Comparison of ENCODE assay signal across 27 cellular contexts in the genomic region with DNA sequence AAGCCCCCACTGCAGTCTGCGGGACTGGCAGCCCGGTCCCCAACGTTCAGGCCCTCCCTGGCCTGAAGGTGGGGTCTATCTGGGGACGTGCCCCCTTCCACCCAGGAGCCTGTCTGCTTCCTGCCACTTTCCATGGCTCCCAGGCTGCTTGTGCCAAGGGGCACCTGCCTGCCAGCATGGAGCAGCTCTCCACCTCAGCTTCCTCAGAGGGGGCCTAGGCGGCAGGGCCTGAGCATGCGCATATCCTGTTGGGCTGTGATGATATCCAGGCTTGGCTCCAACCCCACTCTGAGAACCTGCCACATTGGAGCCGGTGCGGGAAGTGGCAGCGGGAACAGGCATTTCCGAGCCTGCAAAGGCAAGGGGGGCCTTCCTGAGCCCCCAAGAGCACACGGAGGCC. TPM values are rescaled to one million over a fixed set of nuclear protein-coding genes. Genes with fewer than 3 reads are reported as not detected.
DNase-seq lines count a peak whose midpoint lies in the region; ATAC-seq and TF ChIP-seq lines count a peak whose summit lies in the region.
"Had no signal": no experiment of that assay in that cellular context is flagged by ENCODE, and none has a peak within 500 bp of the region (broad histone marks: within the 10 kb centered on the region; RNA-seq: fewer than 3 reads in every experiment).

No MANE protein-coding gene starts in this region.

- peaks cover 12% of the 10 kb centered on the region for H3K4me1 ChIP-seq in mesendoderm (ENCODE audit: control insufficient read depth, low read depth, low read length)
- H3K4me1 ChIP-seq: right lobe of liver, suprapubic skin, uterus had no signal

- no peak overlapping the region for H3K4me2 ChIP-seq in mesendoderm (ENCODE audit: low read length)

- H3K27ac Mint-ChIP-seq in natural killer cell treated with Interleukin-12 subunit alpha and Interleukin-12 subunit beta and Interleukin-15 and Interleukin-18, amount 100 ng/mL, for 72 hours = peak overlapping the region; percentile 83 to 87
- no peak overlapping the region for H3K27ac Mint-ChIP-seq in natural killer cell
- H3K27ac Mint-ChIP-seq: activated CD4-positive, alpha-beta T cell treated with anti-CD3 and anti-CD28 coated beads for 36 hours; activated CD8-positive, alpha-beta T cell treated with anti-CD3 and anti-CD28 coated beads, Interleukin-2, amount 10 ng/mL, durations not matched to agents 7 days and 5 days; stimulated activated effector memory CD8-positive, alpha-beta T cell treated with anti-CD3 and anti-CD28 coated beads, Interleukin-12 subunit alpha, Interleukin-12 subunit beta, amount 100 ng/mL, for 72 hours; T-helper 2 cell treated with Interferon-gamma antibody and Interleukin-4, amounts not matched to agents 5 μg/mL and 100 μg/mL, for 36 hours had no signal

- intact Hi-C loops in natural killer cell (cut with micrococcal nuclease) = no loop called here

- H3K18ac ChIP-seq in mesendoderm (ENCODE audit: low read length) = no peak overlapping the region

- H2AK5ac ChIP-seq in mesendoderm (ENCODE audit: low read length) = no peak overlapping the region

- H3K4me1 Mint-ChIP-seq in natural killer cell treated with Interleukin-12 subunit alpha and Interleukin-12 subunit beta and Interleukin-15 and Interleukin-18, amount 100 ng/mL, for 72 hours (ENCODE audit: low read depth in 2 of 2) = peaks cover 30 to 57% of the 10 kb centered on the region in 2 donors
- H3K4me1 Mint-ChIP-seq in natural killer cell = peaks cover 0 to 8% of the 10 kb centered on the region in 2 donors

- no peak for ATAC-seq in natural killer cell treated with Interleukin-12 subunit alpha and Interleukin-12 subunit beta and Interleukin-15 and Interleukin-18, amount 100 ng/mL, for 72 hours
- no peak for ATAC-seq in natural killer cell
- no peak for ATAC-seq in HG03280 (IDR thresholded peaks at IDR 0.05; ENCODE audit: unreplicated experiment)
- ATAC-seq: activated CD4-positive, alpha-beta T cell treated with anti-CD3 and anti-CD28 coated beads for 36 hours; activated CD8-positive, alpha-beta T cell treated with anti-CD3 and anti-CD28 coated beads, Interleukin-2, amount 10 ng/mL, durations not matched to agents 7 days and 5 days; HepG2; mucosa of descending colon had no signal

- no peaks in the 10 kb centered on the region for H3K27me3 ChIP-seq in mesendoderm (ENCODE audit: insufficient read depth, low read length, poor library complexity)
- H3K27me3 ChIP-seq: right lobe of liver, suprapubic skin, uterus had no signal

- no peaks in the 10 kb centered on the region for H3K9me3 Mint-ChIP-seq in natural killer cell treated with Interleukin-12 subunit alpha and Interleukin-12 subunit beta and Interleukin-15 and Interleukin-18, amount 100 ng/mL, for 72 hours
- H3K9me3 Mint-ChIP-seq in natural killer cell = no peaks in the 10 kb centered on the region
- H3K9me3 Mint-ChIP-seq: CD8-positive, alpha-beta memory T cell; neural crest cell; stimulated activated effector memory CD8-positive, alpha-beta T cell treated with anti-CD3 and anti-CD28 coated beads, Interleukin-12 subunit alpha, Interleukin-12 subunit beta, amount 100 ng/mL, for 72 hours; T-helper 2 cell treated with Interferon-gamma antibody and Interleukin-4, amounts not matched to agents 5 μg/mL and 100 μg/mL, for 36 hours had no signal

- WGBS in mesendoderm (ENCODE audit: extremely low coverage, insufficient coverage, low lambda C conversion rate) = no CpG with 5 or more reads among the region's 11 CpGs

- no peak overlapping the region for H3K4me3 Mint-ChIP-seq in natural killer cell treated with Interleukin-12 subunit alpha and Interleukin-12 subunit beta and Interleukin-15 and Interleukin-18, amount 100 ng/mL, for 72 hours
- H3K4me3 Mint-ChIP-seq in natural killer cell = no peak overlapping the region
- H3K4me3 Mint-ChIP-seq: activated CD4-positive, alpha-beta T cell treated with anti-CD3 and anti-CD28 coated beads for 36 hours; activated CD8-positive, alpha-beta T cell treated with anti-CD3 and anti-CD28 coated beads, Interleukin-2, amount 10 ng/mL, durations not matched to agents 7 days and 5 days; activated naive CD8-positive, alpha-beta T cell; CD8-positive, alpha-beta memory T cell; neural crest cell; stimulated activated effector memory CD8-positive, alpha-beta T cell treated with anti-CD3 and anti-CD28 coated beads, Interleukin-12 subunit alpha, Interleukin-12 subunit beta, amount 100 ng/mL, for 72 hours; T-helper 2 cell treated with Interferon-gamma antibody and Interleukin-4, amounts not matched to agents 5 μg/mL and 100 μg/mL, for 36 hours had no signal

- TF ChIP-seq CTCF in natural killer cell (IDR thresholded peaks at IDR 0.05) = no peak

- H2BK15ac ChIP-seq in mesendoderm (replicated peaks; ENCODE audit: low read depth) = no peak overlapping the region

- peak overlapping the region; percentile 66 for H3K23ac ChIP-seq in mesendoderm (ENCODE audit: low read length)

- no peaks in the 10 kb centered on the region for H3K27me3 Mint-ChIP-seq in natural killer cell treated with Interleukin-12 subunit alpha and Interleukin-12 subunit beta and Interleukin-15 and Interleukin-18, amount 100 ng/mL, for 72 hours
- H3K27me3 Mint-ChIP-seq in natural killer cell (ENCODE audit: low read depth in 2 of 2) = no peaks in the 10 kb centered on the region
- H3K27me3 Mint-ChIP-seq: activated CD4-positive, alpha-beta T cell treated with anti-CD3 and anti-CD28 coated beads for 36 hours; activated naive CD8-positive, alpha-beta T cell; CD8-positive, alpha-beta memory T cell had no signal

- peaks cover 18% of the 10 kb centered on the region for H3K36me3 Mint-ChIP-seq in natural killer cell treated with Interleukin-12 subunit alpha and Interleukin-12 subunit beta and Interleukin-15 and Interleukin-18, amount 100 ng/mL, for 72 hours
- H3K36me3 Mint-ChIP-seq in natural killer cell = no peaks in the 10 kb centered on the region

- H3K36me3 ChIP-seq in mesendoderm (ENCODE audit: control insufficient read depth, insufficient read depth, low read length) = no peaks in the 10 kb centered on the region
- H3K36me3 ChIP-seq: right lobe of liver, suprapubic skin, uterus had no signal

- H3K27ac ChIP-seq in cingulate gyrus (ENCODE audit: low read depth, low read length) = peak overlapping the region; percentile 11
- no peak overlapping the region for H3K27ac ChIP-seq in mesendoderm (ENCODE audit: low read depth, low read length)
- H3K27ac ChIP-seq: right lobe of liver, suprapubic skin, uterus had no signal

- H2BK120ac ChIP-seq in mesendoderm (ENCODE audit: low read depth, low read length) = no peak overlapping the region

- DNase-seq in natural killer cell treated with Interleukin-12 subunit alpha and Interleukin-12 subunit beta and Interleukin-15 and Interleukin-18, amount 100 ng/mL, for 72 hours (ENCODE audit: low spot score) = no peak
- DNase-seq in natural killer cell (no peak), mesendoderm (peak; percentile 61), NOMO-1 treated with DMSO at 0.1 percent for 48 hours (lab: John Stamatoyannopoulos, UW; ENCODE audit: unreplicated experiment) (no peak)
- no peak for DNase-seq in stimulated activated naive CD4-positive, alpha-beta T cell treated with Interleukin-2 at 50 U/mL for 16 hours (lab: John Stamatoyannopoulos, UW)
- DNase-seq in stimulated activated CD4-positive, alpha-beta T cell treated with anti-CD3 and anti-CD28 coated beads, Interleukin-4, amount 100 ng/mL, for 1 hour = no peak
- DNase-seq: activated CD4-positive, alpha-beta T cell treated with anti-CD3 and anti-CD28 coated beads for 36 hours; activated CD8-positive, alpha-beta T cell treated with anti-CD3 and anti-CD28 coated beads, Interleukin-2, amount 10 ng/mL, durations not matched to agents 7 days and 5 days; CD8-positive, alpha-beta memory T cell; central memory CD4-positive, alpha-beta T cell; Kasumi-1; NCI-H146; NCI-H2107; NCI-H510A; Right ventricle myocardium superior; stimulated activated CD4-positive, alpha-beta T cell treated with anti-CD3 and anti-CD28 coated beads, Interleukin-4, amount 100 ng/mL, for 24 hours; uterus had no signal

- no peak overlapping the region for H3K9ac ChIP-seq in mesendoderm (ENCODE audit: low read length)

- no peak overlapping the region for H3K4ac ChIP-seq in mesendoderm (ENCODE audit: low read depth, low read length)

- H3K4me3 ChIP-seq in mesendoderm (ENCODE audit: low read length) = no peak overlapping the region
- H3K4me3 ChIP-seq: mucosa of descending colon, right lobe of liver, suprapubic skin, uterus had no signal

- peak overlapping the region; percentile 49 for H3K56ac ChIP-seq in mesendoderm (ENCODE audit: low read length)

- no peak overlapping the region for H2BK5ac ChIP-seq in mesendoderm (ENCODE audit: low read length)

- no peak overlapping the region for H4K5ac ChIP-seq in mesendoderm (ENCODE audit: low read length)

- H3K79me2 ChIP-seq in mesendoderm (ENCODE audit: control insufficient read depth, insufficient read depth, low read length) = peaks cover 2% of the 10 kb centered on the region

- H3K79me1 ChIP-seq in mesendoderm (ENCODE audit: low read length) = peaks cover 3% of the 10 kb centered on the region

- no peak overlapping the region for H4K8ac ChIP-seq in mesendoderm (ENCODE audit: low read depth, low read length)

RNA-seq across cellular contexts. Expression of gene FUT8, which starts 57.4 kb away (rescaled TPM):
- total RNA-seq in natural killer cell treated with Interleukin-12 subunit alpha and Interleukin-12 subunit beta and Interleukin-15 and Interleukin-18, amount 100 ng/mL, for 72 hours = 100 to 1,000 TPM in 1 of 2 donors, 10 to 100 TPM in 1; 73.0 to 139 TPM
- 10 to 100 TPM; 20.7 to 29.2 (median 21.2) TPM for total RNA-seq in natural killer cell
- polyA plus RNA-seq in mesendoderm (2013, experiment 1 of 2) = 13.2 TPM
- polyA plus RNA-seq in mesendoderm (2013, experiment 2 of 2) = 13.6 TPM

Comparison
In these comparisons a context has a peak if more than half of its experiments do, and no peak if none do; other contexts are left out.
1. H3K27ac Mint-ChIP-seq: peak in natural killer cell treated with Interleukin-12 subunit alpha and Interleukin-12 subunit beta and Interleukin-15 and Interleukin-18, amount 100 ng/mL, for 72 hours (2 of 2); none in natural killer cell (0 of 2).